In genomic region chr12:68154768-68155167, GRCh38 we compare ENCODE assay signal across 20 cellular contexts. TPM values are rescaled to one million over a fixed set of nuclear protein-coding genes. Genes with fewer than 3 reads are reported as not detected.
DNase-seq lines count a peak whose midpoint lies in the region; ATAC-seq, FAIRE-seq and TF ChIP-seq lines count a peak whose summit lies in the region.
"Had no signal": no experiment of that assay in that cellular context is flagged by ENCODE, and none has a peak within 500 bp of the region (broad histone marks: within the 10 kb centered on the region; RNA-seq: fewer than 3 reads in every experiment).

No MANE protein-coding gene starts in this region.

- ATAC-seq in natural killer cell treated with Interleukin-12 subunit alpha and Interleukin-12 subunit beta and Interleukin-15 and Interleukin-18, amount 100 ng/mL, for 72 hours = peak; percentile 0 to 5
- no peak for ATAC-seq in natural killer cell
- ATAC-seq: HCT116 had no signal

- H3K4me3 Mint-ChIP-seq in natural killer cell treated with Interleukin-12 subunit alpha and Interleukin-12 subunit beta and Interleukin-15 and Interleukin-18, amount 100 ng/mL, for 72 hours = peak overlapping the region; percentile 83
- no peak overlapping the region for H3K4me3 Mint-ChIP-seq in natural killer cell

- peak overlapping the region; percentile 96 to 97 for H3K27ac Mint-ChIP-seq in natural killer cell treated with Interleukin-12 subunit alpha and Interleukin-12 subunit beta and Interleukin-15 and Interleukin-18, amount 100 ng/mL, for 72 hours
- H3K27ac Mint-ChIP-seq in natural killer cell = peak overlapping the region in 1 of 2 donors; percentile 3

- H3K36me3 Mint-ChIP-seq in natural killer cell treated with Interleukin-12 subunit alpha and Interleukin-12 subunit beta and Interleukin-15 and Interleukin-18, amount 100 ng/mL, for 72 hours = peaks cover 75% of the 10 kb centered on the region
- peaks cover 32% of the 10 kb centered on the region for H3K36me3 Mint-ChIP-seq in natural killer cell

- TF ChIP-seq CTCF in natural killer cell (IDR thresholded peaks at IDR 0.05) = no peak
- no peak for TF ChIP-seq CTCF in choroid plexus epithelial cell (conservative IDR thresholded peaks at IDR 0.05; ENCODE audit: low read depth, low read length)

- no peak overlapping the region for H3K4me3 ChIP-seq in choroid plexus epithelial cell (ENCODE audit: low read depth, low read length)

- peak; percentile 72 for DNase-seq in natural killer cell treated with Interleukin-12 subunit alpha and Interleukin-12 subunit beta and Interleukin-15 and Interleukin-18, amount 100 ng/mL, for 72 hours (ENCODE audit: low spot score)
- DNase-seq in natural killer cell = no peak
- peak; percentile 84 for DNase-seq in NCI-H2107 treated with DMSO at 0.1 percent for 48 hours (lab: John Stamatoyannopoulos, UW; ENCODE audit: unreplicated experiment)
- DNase-seq in choroid plexus epithelial cell (ENCODE audit: low read depth) = peak; percentile 5
- no peak for DNase-seq in GM19238 (ENCODE audit: insufficient read length, low spot score)
- DNase-seq in cerebellum (ENCODE audit: low spot score) = no peak
- no peak for DNase-seq in RCC 7860 (ENCODE audit: low spot score)
- DNase-seq: BE2C; DMS79; IMR-90; NCI-H1105 treated with DMSO at 0.1 percent for 48 hours; NCI-H226; NCI-H526; NK-92 treated with Interleukin-12 subunit alpha and Interleukin-12 subunit beta, amount 100 ng/mL, for 24 hours; SIG-M5; SK-N-SH had no signal

- no peak for FAIRE-seq in RCC 7860 (lab: Jason Lieb, UNC)
- FAIRE-seq: D721Med, H1 had no signal

- intact Hi-C loops in natural killer cell (cut with micrococcal nuclease) = no loop called here

- H3K9me3 Mint-ChIP-seq in natural killer cell treated with Interleukin-12 subunit alpha and Interleukin-12 subunit beta and Interleukin-15 and Interleukin-18, amount 100 ng/mL, for 72 hours = no peaks in the 10 kb centered on the region
- H3K9me3 Mint-ChIP-seq in natural killer cell = no peaks in the 10 kb centered on the region

- peaks cover 0 to 9% of the 10 kb centered on the region in 2 donors for H3K27me3 Mint-ChIP-seq in natural killer cell treated with Interleukin-12 subunit alpha and Interleukin-12 subunit beta and Interleukin-15 and Interleukin-18, amount 100 ng/mL, for 72 hours
- H3K27me3 Mint-ChIP-seq in natural killer cell (ENCODE audit: low read depth in 2 of 2) = no peaks in the 10 kb centered on the region

- H3K4me1 Mint-ChIP-seq in natural killer cell treated with Interleukin-12 subunit alpha and Interleukin-12 subunit beta and Interleukin-15 and Interleukin-18, amount 100 ng/mL, for 72 hours (ENCODE audit: low read depth in 2 of 2) = peaks cover 44 to 90% of the 10 kb centered on the region in 2 donors
- peaks cover 67 to 72% of the 10 kb centered on the region in 2 donors for H3K4me1 Mint-ChIP-seq in natural killer cell

RNA-seq across cellular contexts. Expression of gene IFNG, which starts 4.8 kb away (rescaled TPM):
- total RNA-seq in natural killer cell treated with Interleukin-12 subunit alpha and Interleukin-12 subunit beta and Interleukin-15 and Interleukin-18, amount 100 ng/mL, for 72 hours = over 10,000 TPM; 20,993 to 58,992 TPM
- 100 to 1,000 TPM in 2 of 3 donors, 10 to 100 TPM in 1; 66.5 to 248 (median 124) TPM for total RNA-seq in natural killer cell
- total RNA-seq in cerebellum = not detected
- total RNA-seq: A673, H1, IMR-90 had no signal

Comparison
In these comparisons a context has a peak if more than half of its experiments do, and no peak if none do; other contexts are left out.
1. ATAC-seq: peak in natural killer cell treated with Interleukin-12 subunit alpha and Interleukin-12 subunit beta and Interleukin-15 and Interleukin-18, amount 100 ng/mL, for 72 hours (2 of 2); none in natural killer cell (0 of 3).
2. DNase-seq: peak in natural killer cell treated with Interleukin-12 subunit alpha and Interleukin-12 subunit beta and Interleukin-15 and Interleukin-18, amount 100 ng/mL, for 72 hours (single experiment), NCI-H2107 treated with DMSO at 0.1 percent for 48 hours (single experiment) and choroid plexus epithelial cell (single experiment); none in natural killer cell (single experiment), GM19238 (single experiment), cerebellum (single experiment) and RCC 7860 (single experiment).
3. RNA of gene IFNG, which starts 4.8 kb away (total RNA-seq): 20,993 to 58,992 TPM in natural killer cell treated with Interleukin-12 subunit alpha and Interleukin-12 subunit beta and Interleukin-15 and Interleukin-18, amount 100 ng/mL, for 72 hours; 66.5 to 248 TPM in natural killer cell and not detected in cerebellum (single experiment); every median in the first group is over 10 times any median in the second.